1 cellular context compared by ENCODE assay signal in genomic region chr9:69818946-69819345, GRCh38.
TF ChIP-seq lines count a peak whose summit lies in the region.

No MANE protein-coding gene starts in this region.

TF ChIP-seq in SK-N-SH treated with all-trans-retinoic acid at 6 μM for 48 hours, 23 proteins besides CTCF, POLR2A, EP300 and RAD21 (continued from another document):
- no peak for TF ChIP-seq POU6F1 (CRISPR knock-in tag; IDR thresholded peaks at IDR 0.05; ENCODE audit: borderline replicate concordance, low read depth)
- no peak for TF ChIP-seq ZNF565 (CRISPR knock-in tag; conservative IDR thresholded peaks at IDR 0.05; ENCODE audit: low read depth)
- peak; percentile 95 for TF ChIP-seq ISL1 (CRISPR knock-in tag; IDR thresholded peaks at IDR 0.05)
- TF ChIP-seq CSDC2 (CRISPR knock-in tag; IDR thresholded peaks at IDR 0.05), result no peak
- no peak for TF ChIP-seq TOX (CRISPR knock-in tag; IDR thresholded peaks at IDR 0.05; ENCODE audit: borderline replicate concordance)
- no peak for TF ChIP-seq GLIS3 (CRISPR knock-in tag; IDR thresholded peaks at IDR 0.05)
